8 cellular contexts compared by ENCODE assay signal in the genomic region with DNA sequence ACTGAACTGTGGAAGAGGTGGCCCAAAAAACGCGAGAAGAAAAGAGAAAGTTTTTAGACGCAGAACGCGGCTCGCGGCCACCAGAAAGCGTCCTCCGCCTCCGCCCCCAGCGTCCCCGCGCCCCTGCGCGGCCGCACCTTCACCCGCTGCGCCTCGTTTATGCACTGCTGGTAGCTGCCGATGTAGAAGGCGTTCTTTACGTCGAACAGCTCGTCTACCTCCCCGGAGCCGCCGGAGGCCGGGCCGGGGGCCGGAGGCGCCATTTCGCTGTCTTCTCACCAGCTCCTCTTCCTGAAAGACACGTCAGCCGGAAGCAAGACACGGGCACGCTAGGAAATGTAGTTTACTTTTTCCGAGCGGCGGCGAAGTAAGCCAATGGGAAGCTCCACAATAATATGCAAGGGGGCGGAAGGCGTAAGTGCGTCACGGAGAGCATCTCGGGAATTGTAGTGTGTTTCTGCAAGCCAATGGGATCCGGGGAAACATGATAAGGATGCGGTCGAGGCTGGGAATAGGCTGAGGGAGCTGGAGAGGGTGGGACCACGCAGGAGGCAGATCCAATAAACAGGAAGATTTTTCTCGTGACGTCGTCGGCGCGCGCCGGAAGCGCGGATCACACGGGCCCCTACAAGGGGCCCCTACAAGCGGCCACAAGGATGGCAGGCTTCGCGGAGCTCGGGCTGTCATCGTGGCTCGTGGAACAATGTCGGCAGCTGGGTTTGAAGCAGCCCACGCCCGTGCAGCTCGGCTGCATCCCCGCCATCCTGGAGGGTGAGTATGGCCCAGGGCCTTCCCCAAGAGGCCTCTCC. TPM values are rescaled to one million over a fixed set of nuclear protein-coding genes. Genes with fewer than 3 reads are reported as not detected.
DNase-seq lines count a peak whose midpoint lies in the region; ATAC-seq and TF ChIP-seq lines count a peak whose summit lies in the region.

TSS of gene COPE (minus strand) at position 302 of the 809 bp plus-strand sequence. CDS start at position 263, 39 bp downstream.
A gene with protein sequence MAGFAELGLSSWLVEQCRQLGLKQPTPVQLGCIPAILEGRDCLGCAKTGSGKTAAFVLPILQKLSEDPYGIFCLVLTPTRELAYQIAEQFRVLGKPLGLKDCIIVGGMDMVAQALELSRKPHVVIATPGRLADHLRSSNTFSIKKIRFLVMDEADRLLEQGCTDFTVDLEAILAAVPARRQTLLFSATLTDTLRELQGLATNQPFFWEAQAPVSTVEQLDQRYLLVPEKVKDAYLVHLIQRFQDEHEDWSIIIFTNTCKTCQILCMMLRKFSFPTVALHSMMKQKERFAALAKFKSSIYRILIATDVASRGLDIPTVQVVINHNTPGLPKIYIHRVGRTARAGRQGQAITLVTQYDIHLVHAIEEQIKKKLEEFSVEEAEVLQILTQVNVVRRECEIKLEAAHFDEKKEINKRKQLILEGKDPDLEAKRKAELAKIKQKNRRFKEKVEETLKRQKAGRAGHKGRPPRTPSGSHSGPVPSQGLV (plus strand): TSS at position 630 of the 809 bp plus-strand sequence. CDS start 27 bp downstream, at position 657.

- no peaks in the 10 kb centered on the region for H3K9me3 Mint-ChIP-seq in CD4-positive, alpha-beta memory T cell

- H3K9me3 ChIP-seq in CD4-positive, alpha-beta memory T cell (ENCODE audit: control insufficient read depth in 1 of 2, low read length in 2 of 2) = no peaks in the 10 kb centered on the region
- H3K9me3 ChIP-seq in lower lobe of right lung = no peaks in the 10 kb centered on the region

- no peak for TF ChIP-seq CTCF in lower lobe of right lung (IDR thresholded peaks at IDR 0.05)

- H3K4me1 ChIP-seq in CD4-positive, alpha-beta memory T cell (ENCODE audit: insufficient read depth, low read length) = peaks cover 45% of the 10 kb centered on the region
- peaks cover 41% of the 10 kb centered on the region for H3K4me1 ChIP-seq in lower lobe of right lung

- no peaks in the 10 kb centered on the region for H3K27me3 Mint-ChIP-seq in CD4-positive, alpha-beta memory T cell

- intact Hi-C loops in CD4-positive, alpha-beta memory T cell (cut with micrococcal nuclease) = loop anchor here (1.0 to 10.0 kb wide), 10 partner anchors 13 to 1362 kb away; partner anchors contain the start of genes ARMC6, BORCS8, COLGALT1 and ELL
- intact Hi-C loops in lower lobe of right lung (cut with DNase I) = no loop called here

- CTCF ChIA-PET in CD4-positive, alpha-beta memory T cell (lab: Charles Lee; ENCODE audit: partially characterized antibody) = interaction anchor here (0.7 to 1.5 kb wide), 5 partner anchors 67 to 348 kb away, joined by 3 read pairs; partner anchors contain the start of gene UBA52

- H3K36me3 ChIP-seq in CD4-positive, alpha-beta memory T cell (ENCODE audit: insufficient read depth, low read length) = peaks cover 27% of the 10 kb centered on the region
- H3K36me3 ChIP-seq in lower lobe of right lung = peaks cover 45% of the 10 kb centered on the region

- ATAC-seq in GM19463 (IDR thresholded peaks at IDR 0.05; ENCODE audit: unreplicated experiment) (peak; percentile 93), lower lobe of right lung (peak; percentile 99)

- peak within 1 kb of the TSS; percentile 94 for H3K27ac ChIP-seq in CD4-positive, alpha-beta memory T cell (ENCODE audit: low read depth, low read length)
- peak within 1 kb of the TSS; percentile 94 for H3K27ac ChIP-seq in lower lobe of right lung

- H3K4me3 ChIP-seq in CD4-positive, alpha-beta memory T cell (ENCODE audit: low read length in 2 of 2) = peak within 1 kb of the TSS; percentile 92 to 93
- peak within 1 kb of the TSS; percentile 100 for H3K4me3 ChIP-seq in lower lobe of right lung

- peaks cover 21 to 64% (median 35%) of the 10 kb centered on the region in 4 donors for H3K4me1 Mint-ChIP-seq in CD4-positive, alpha-beta memory T cell

- no peaks in the 10 kb centered on the region for H3K27me3 ChIP-seq in CD4-positive, alpha-beta memory T cell (ENCODE audit: insufficient read depth, low read length)
- H3K27me3 ChIP-seq in lower lobe of right lung (ENCODE audit: low read depth) = no peaks in the 10 kb centered on the region

- H3K27ac Mint-ChIP-seq in CD4-positive, alpha-beta memory T cell = peak within 1 kb of the TSS; percentile 73 to 98 (median 96)

- peak; percentile 97 to 100 (median 99) for DNase-seq in CD4-positive, alpha-beta memory T cell
- DNase-seq in HS-27A (ENCODE audit: low read depth) (peak; percentile 99), NK-92 (lab: John Stamatoyannopoulos, UW; ENCODE audit: unreplicated experiment) (peak; percentile 94), lower lobe of right lung (peak; percentile 98)
- peak; percentile 92 to 97 for DNase-seq in activated CD8-positive, alpha-beta memory T cell treated with anti-CD3 and anti-CD28 coated beads for 1 hour (ENCODE audit: extremely low read depth in 1 of 2, low read depth in 1 of 2)
- DNase-seq in effector CD4-positive, alpha-beta T cell = peak; percentile 96
- DNase-seq in stimulated activated CD4-positive, alpha-beta T cell treated with anti-CD3 and anti-CD28 coated beads, TNF-alpha, amount 100 ng/mL, for 24 hours (ENCODE audit: low read depth in 3 of 3) = peak; percentile 97

- POLR2A ChIA-PET in CD4-positive, alpha-beta memory T cell (lab: Charles Lee; ENCODE audit: partially characterized antibody) = interaction anchor here (0.6 to 3.2 kb wide), 29 partner anchors 10 to 1704 kb away, joined by 3 to 20 read pairs (median 3); partner anchors contain the start of genes BORCS8, FKBP8, JUND and KXD1

- peak within 1 kb of the TSS; percentile 72 to 97 (median 93) for H3K4me3 Mint-ChIP-seq in CD4-positive, alpha-beta memory T cell

- peaks cover 22 to 47% of the 10 kb centered on the region in 2 donors for H3K36me3 Mint-ChIP-seq in CD4-positive, alpha-beta memory T cell

RNA-seq across cellular contexts. Expression of gene COPE, which starts in this region (rescaled TPM):
- 100 to 1,000 TPM; 165 to 170 TPM for total RNA-seq in CD4-positive, alpha-beta memory T cell
- 100 to 1,000 TPM; 273 to 276 TPM for polyA plus RNA-seq in CD4-positive, alpha-beta memory T cell
- total RNA-seq in lower lobe of right lung = 145 TPM

RNA-seq across cellular contexts. Expression of the second gene that starts in this region (rescaled TPM):
- total RNA-seq in CD4-positive, alpha-beta memory T cell = 10 to 100 TPM; 40.9 to 43.6 TPM
- polyA plus RNA-seq in CD4-positive, alpha-beta memory T cell = 10 to 100 TPM; 20.7 to 32.1 TPM
- total RNA-seq in lower lobe of right lung = 32.2 TPM

Comparison
In these comparisons a context has a peak if more than half of its experiments do, and no peak if none do; other contexts are left out.
1. Peak in every context shown above with its lines: DNase-seq, ATAC-seq, H3K4me3 ChIP-seq and H3K27ac ChIP-seq.